Comparison of ENCODE assay signal across 9 cellular contexts in the genomic region with DNA sequence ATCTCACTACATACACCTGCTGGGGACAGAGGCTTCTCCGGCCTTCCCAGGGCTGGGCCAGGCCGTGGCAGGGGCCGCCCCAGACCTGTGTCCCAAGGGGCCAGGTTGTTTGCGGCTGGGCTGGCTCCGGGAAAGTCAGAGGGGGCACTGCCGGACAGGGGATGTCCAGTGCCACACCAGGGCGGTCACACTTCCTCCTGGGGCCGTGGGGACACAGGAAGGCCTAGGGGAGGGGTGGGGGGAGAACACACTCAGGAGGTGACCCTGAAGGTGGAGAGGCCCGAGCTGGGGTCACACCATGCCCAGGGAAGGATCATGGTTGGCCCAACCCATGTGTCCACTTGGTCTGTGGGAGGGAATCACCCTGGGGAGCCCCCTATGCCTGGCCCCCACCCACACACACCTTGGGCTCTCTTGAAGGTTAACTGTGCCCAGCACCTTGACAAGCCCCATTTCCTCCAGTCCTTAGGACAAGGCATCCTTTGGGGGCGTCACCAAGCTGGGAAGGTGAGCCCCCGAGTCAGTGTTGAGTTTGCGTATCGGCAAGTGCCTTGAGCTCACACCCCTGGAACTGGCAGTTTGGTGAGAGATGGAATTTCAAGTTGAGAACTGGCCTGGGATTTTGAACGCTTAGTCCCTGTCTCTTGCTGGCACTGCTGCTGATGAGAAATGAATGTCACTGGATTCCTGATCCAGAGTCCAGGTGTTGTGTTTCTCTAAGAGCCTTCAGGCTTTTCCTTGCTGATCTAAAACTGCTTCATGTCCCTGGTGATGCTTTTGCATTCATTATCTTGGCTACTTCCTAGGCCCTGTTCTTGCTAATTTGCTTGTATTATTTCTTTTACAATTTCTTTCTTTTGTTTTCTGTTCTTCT. TPM values are rescaled to one million over a fixed set of nuclear protein-coding genes. Genes with fewer than 3 reads are reported as not detected.
DNase-seq lines count a peak whose midpoint lies in the region; ATAC-seq and TF ChIP-seq lines count a peak whose summit lies in the region.
"Had no signal": no experiment of that assay in that cellular context is flagged by ENCODE, and none has a peak within 500 bp of the region (broad histone marks: within the 10 kb centered on the region; RNA-seq: fewer than 3 reads in every experiment).

No MANE protein-coding gene starts in this region.

- peak overlapping the region in 1 of 2 donors; percentile 55 for H3K4me3 ChIP-seq in CD4-positive, alpha-beta memory T cell (ENCODE audit: low read length in 2 of 2)
- peak overlapping the region; percentile 46 for H3K4me3 ChIP-seq in HEK293 (ENCODE audit: low read depth, low read length)
- peak overlapping the region in 2 of 3 donors; percentile 68 to 69 for H3K4me3 ChIP-seq in breast epithelium
- no peak overlapping the region for H3K4me3 ChIP-seq in osteoblast (ENCODE audit: insufficient read depth, low read length)

- peak overlapping the region; percentile 43 for H3K27ac ChIP-seq in CD4-positive, alpha-beta memory T cell (ENCODE audit: low read depth, low read length)
- H3K27ac ChIP-seq in HEK293 (ENCODE audit: extremely low read depth, low read depth, low read length) (peak overlapping the region; percentile 32; the same call in 1 of the 2 replicates), breast epithelium (peak overlapping the region; percentile 84 to 99), osteoblast (ENCODE audit: low read depth, low read length) (no peak overlapping the region)
- H3K27ac ChIP-seq: ovary had no signal

- H3K4me1 Mint-ChIP-seq in CD4-positive, alpha-beta memory T cell: peaks cover 8 to 28% (median 18%) of the 10 kb centered on the region in 4 donors
- peaks cover 5 to 29% (median 22%) of the 10 kb centered on the region in 4 donors for H3K4me1 Mint-ChIP-seq in naive thymus-derived CD8-positive, alpha-beta T cell

- CTCF ChIA-PET in CD4-positive, alpha-beta memory T cell (lab: Charles Lee; ENCODE audit: partially characterized antibody): interaction anchor here (0.7 to 4.7 kb wide), 4 partner anchors 12 to 228 kb away, joined by 3 to 42 read pairs (median 12); a partner anchor contains a TSS
- CTCF ChIA-PET in HEK293 (lab: Yijun Ruan, JAX): interaction anchor here (0.6 to 3.6 kb wide), 6 partner anchors 10 to 264 kb away, joined by 3 to 25 read pairs (median 4); a partner anchor contains a TSS

- POLR2A ChIA-PET in CD4-positive, alpha-beta memory T cell (lab: Charles Lee; ENCODE audit: partially characterized antibody): interaction anchor here (1.3 to 4.8 kb wide), 4 partner anchors 12 to 313 kb away, joined by 3 to 53 read pairs (median 7); a partner anchor contains a TSS
- POLR2A ChIA-PET in HEK293 (lab: Yijun Ruan, JAX): interaction anchor here (1.7 to 4.4 kb wide), 4 partner anchors 9 to 81 kb away, joined by 4 to 42 read pairs (median 6); no protein-coding TSS in a partner anchor
- POLR2A ChIA-PET in naive thymus-derived CD8-positive, alpha-beta T cell (lab: Charles Lee): interaction anchor here (0.6 to 3.8 kb wide), 4 partner anchors 11 to 169 kb away, joined by 3 to 33 read pairs (median 18); a partner anchor contains a TSS

- peak overlapping the region; percentile 9 to 67 (median 44) for H3K4me3 Mint-ChIP-seq in CD4-positive, alpha-beta memory T cell
- H3K4me3 Mint-ChIP-seq in naive thymus-derived CD8-positive, alpha-beta T cell: peak overlapping the region in 9 of 10 donors; percentile 3 to 67 (median 48)

- intact Hi-C loops in CD4-positive, alpha-beta memory T cell (cut with micrococcal nuclease): no loop called here
- intact Hi-C loops in breast epithelium (cut with DNase I; ENCODE audit: low total_unique reads): no loop called here

- H3K36me3 ChIP-seq in CD4-positive, alpha-beta memory T cell (ENCODE audit: insufficient read depth, low read length): no peaks in the 10 kb centered on the region
- no peaks in the 10 kb centered on the region for H3K36me3 ChIP-seq in HEK293 (ENCODE audit: control insufficient read depth in 2 of 2, insufficient read depth in 1 of 2, low read length in 2 of 2)
- no peaks in the 10 kb centered on the region for H3K36me3 ChIP-seq in breast epithelium
- no peaks in the 10 kb centered on the region for H3K36me3 ChIP-seq in osteoblast (ENCODE audit: insufficient read depth, low read length)
- H3K36me3 ChIP-seq: ovary had no signal

- H4K20me1 ChIP-seq in osteoblast (ENCODE audit: insufficient read depth, low read length): peaks cover 50% of the 10 kb centered on the region

- H3K4me2 ChIP-seq in osteoblast (ENCODE audit: insufficient read depth, low read length): no peak overlapping the region

- no peaks in the 10 kb centered on the region for H3K27me3 ChIP-seq in CD4-positive, alpha-beta memory T cell (ENCODE audit: insufficient read depth, low read length)
- H3K27me3 ChIP-seq in breast epithelium (peaks cover 0 to 4% of the 10 kb centered on the region in 2 donors), osteoblast (ENCODE audit: insufficient read depth, low read length) (peaks cover 6% of the 10 kb centered on the region)
- H3K27me3 ChIP-seq: ovary had no signal

- no peak for ATAC-seq in naive thymus-derived CD8-positive, alpha-beta T cell
- no peak for ATAC-seq in HG02678 (IDR thresholded peaks at IDR 0.05; ENCODE audit: unreplicated experiment)

- TF ChIP-seq CTCF in HEK293 (tag by site-specific recombination; IDR thresholded peaks at IDR 0.05): no peak
- no peak for TF ChIP-seq CTCF in breast epithelium (IDR thresholded peaks at IDR 0.05)
- TF ChIP-seq CTCF in osteoblast (IDR thresholded peaks at IDR 0.05; ENCODE audit: extremely low read depth, low read depth, low read length): no peak

- H3K79me2 ChIP-seq in osteoblast (ENCODE audit: insufficient read depth, low read length): peaks cover 38% of the 10 kb centered on the region

- peaks cover 35% of the 10 kb centered on the region for H3K4me1 ChIP-seq in CD4-positive, alpha-beta memory T cell (ENCODE audit: insufficient read depth, low read length)
- H3K4me1 ChIP-seq in HEK293 (ENCODE audit: control insufficient read depth, insufficient read depth, low read length) (peaks cover 11% of the 10 kb centered on the region), breast epithelium (peaks cover 10 to 15% of the 10 kb centered on the region in 2 donors), osteoblast (ENCODE audit: insufficient read depth, low read length) (peaks cover 42% of the 10 kb centered on the region)

- H2AFZ ChIP-seq in osteoblast (ENCODE audit: low read length): no peak overlapping the region

- no peaks in the 10 kb centered on the region for H3K27me3 Mint-ChIP-seq in CD4-positive, alpha-beta memory T cell
- no peaks in the 10 kb centered on the region for H3K27me3 Mint-ChIP-seq in naive thymus-derived CD8-positive, alpha-beta T cell

- TF ChIP-seq POLR2A in breast epithelium (IDR thresholded peaks at IDR 0.05): no peak

- H3K9me3 Mint-ChIP-seq in CD4-positive, alpha-beta memory T cell: no peaks in the 10 kb centered on the region
- no peaks in the 10 kb centered on the region for H3K9me3 Mint-ChIP-seq in naive thymus-derived CD8-positive, alpha-beta T cell

- peak in 1 of 5 donors; percentile 39 for DNase-seq in CD4-positive, alpha-beta memory T cell
- DNase-seq in breast epithelium (ENCODE audit: low spot score in 2 of 2): no peak
- peak in 1 of 10 donors; percentile 57 for DNase-seq in naive thymus-derived CD8-positive, alpha-beta T cell
- no peak for DNase-seq in osteoblast (ENCODE audit: insufficient read length, low spot score, missing footprints)
- DNase-seq in SKM-1 treated with dmso at 0.1 percent for 144 hours (lab: John Stamatoyannopoulos, UW; ENCODE audit: unreplicated experiment): no peak
- DNase-seq in inferior parietal cortex (ENCODE audit: extremely low spot score): no peak

- peak overlapping the region in 3 of 7 donors; percentile 14 to 18 (median 17) for H3K27ac Mint-ChIP-seq in CD4-positive, alpha-beta memory T cell
- peak overlapping the region in 6 of 10 donors; percentile 1 to 78 (median 34) for H3K27ac Mint-ChIP-seq in naive thymus-derived CD8-positive, alpha-beta T cell

- H3K9me3 ChIP-seq in CD4-positive, alpha-beta memory T cell (ENCODE audit: control insufficient read depth in 1 of 2, low read length in 2 of 2): no peaks in the 10 kb centered on the region
- H3K9me3 ChIP-seq in HEK293 (ENCODE audit: control insufficient read depth, insufficient read depth, low read depth, low read length) (no peaks in the 10 kb centered on the region), breast epithelium (no peaks in the 10 kb centered on the region), osteoblast (ENCODE audit: low read depth, low read length) (no peaks in the 10 kb centered on the region)
- H3K9me3 ChIP-seq: ovary had no signal

- no peaks in the 10 kb centered on the region for H3K36me3 Mint-ChIP-seq in CD4-positive, alpha-beta memory T cell
- no peaks in the 10 kb centered on the region for H3K36me3 Mint-ChIP-seq in naive thymus-derived CD8-positive, alpha-beta T cell

TF ChIP-seq in HEK293, 187 proteins besides CTCF, POLR2A, EP300 and RAD21 (continues in another document):
- peak; percentile 51 for TF ChIP-seq ZFHX2 (tag by site-specific recombination; conservative IDR thresholded peaks at IDR 0.05)
- TF ChIP-seq ZNF558 (tag by site-specific recombination; IDR thresholded peaks at IDR 0.05): no peak

RNA-seq across cellular contexts. Expression of a gene that starts 7.7 kb away (rescaled TPM):
- total RNA-seq in CD4-positive, alpha-beta memory T cell: 1,000 to 10,000 TPM; 1,031 to 1,038 TPM
- 1,000 to 10,000 TPM; 1,338 to 1,651 TPM for polyA plus RNA-seq in CD4-positive, alpha-beta memory T cell
- total RNA-seq in breast epithelium (1,000 to 10,000 TPM; 2,222 to 2,764 (median 2,750) TPM), osteoblast (10,373 and 13,273 TPM in 2 replicates)
- 1,000 to 10,000 TPM; 1,189 to 1,230 TPM for total RNA-seq in naive thymus-derived CD8-positive, alpha-beta T cell
- polyA plus RNA-seq in naive thymus-derived CD8-positive, alpha-beta T cell: 1,000 to 10,000 TPM; 1,334 to 1,669 (median 1,595) TPM

RNA-seq across cellular contexts. Expression of a gene that starts 7.9 kb away (rescaled TPM):
- 1 to 10 TPM in 1 of 2 experiments, under 1 TPM in 1; 0.75 to 1.0 TPM for total RNA-seq in CD4-positive, alpha-beta memory T cell
- under 1 TPM in 1 of 2 donors, not detected in 1; 0.20 TPM for polyA plus RNA-seq in CD4-positive, alpha-beta memory T cell
- total RNA-seq in breast epithelium (1 to 10 TPM in 2 of 3 donors, under 1 TPM in 1; 0.48 to 3.2 (median 1.6) TPM), osteoblast (2.9 and 5.1 TPM in 2 replicates)
- total RNA-seq in naive thymus-derived CD8-positive, alpha-beta T cell: 1 to 10 TPM in 1 of 2 experiments, under 1 TPM in 1; 0.96 to 2.0 TPM
- polyA plus RNA-seq in naive thymus-derived CD8-positive, alpha-beta T cell: not detected

RNA-seq across cellular contexts. Expression of a gene that starts 31.9 kb away (rescaled TPM):
- total RNA-seq in CD4-positive, alpha-beta memory T cell: 10 to 100 TPM; 51.0 to 56.0 TPM
- polyA plus RNA-seq in CD4-positive, alpha-beta memory T cell: 10 to 100 TPM in 1 of 2 donors, 1 to 10 TPM in 1; 8.5 to 16.8 TPM
- 10 to 100 TPM; 13.0 to 23.1 (median 20.6) TPM for total RNA-seq in breast epithelium
- total RNA-seq in naive thymus-derived CD8-positive, alpha-beta T cell: 10 to 100 TPM; 52.5 to 55.9 TPM
- polyA plus RNA-seq in naive thymus-derived CD8-positive, alpha-beta T cell: 10 to 100 TPM in 2 of 3 donors, 1 to 10 TPM in 1; 9.1 to 17.4 (median 11.7) TPM
- 43.0 and 44.5 TPM in 2 replicates for total RNA-seq in osteoblast
